In the genomic region with DNA sequence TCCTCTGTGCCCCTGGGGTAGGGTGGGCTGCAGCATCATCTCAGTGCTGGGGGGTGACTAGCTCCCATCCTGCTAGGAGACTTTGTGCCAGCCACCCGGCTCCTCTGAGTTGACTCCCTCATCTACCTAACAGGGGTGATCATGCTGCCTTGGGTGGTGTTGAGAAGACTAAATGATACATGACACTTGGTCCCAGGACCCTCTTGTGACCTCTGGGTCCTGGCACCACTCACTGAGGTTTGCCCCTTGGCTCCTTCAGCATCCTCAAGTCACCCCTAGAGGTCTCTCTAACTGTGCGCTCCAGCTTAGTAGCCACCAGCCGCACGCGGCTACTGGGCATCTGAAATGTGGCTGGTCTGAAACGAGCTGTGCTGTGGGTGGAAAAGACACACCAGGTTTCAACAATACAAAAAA, we compare ENCODE assay signal across 10 cellular contexts.
DNase-seq lines count a peak whose midpoint lies in the region; ATAC-seq and TF ChIP-seq lines count a peak whose summit lies in the region.
"Had no signal": no experiment of that assay in that cellular context is flagged by ENCODE, and none has a peak within 500 bp of the region (broad histone marks: within the 10 kb centered on the region; RNA-seq: fewer than 3 reads in every experiment).

No MANE protein-coding gene starts in this region.

- no peak for ATAC-seq in gastroesophageal sphincter
- ATAC-seq in HG03439 (IDR thresholded peaks at IDR 0.05; ENCODE audit: unreplicated experiment) = no peak
- ATAC-seq: CD8-positive, alpha-beta T cell had no signal

- TF ChIP-seq POLR2A in gastroesophageal sphincter (IDR thresholded peaks at IDR 0.05) = no peak

- peak; percentile 8 for DNase-seq in NCI-H2227 (lab: John Stamatoyannopoulos, UW; ENCODE audit: unreplicated experiment)
- DNase-seq in NCI-H2227 treated with DMSO at 0.1 percent for 48 hours (lab: John Stamatoyannopoulos, UW) = no peak
- peak; percentile 38 to 53 for DNase-seq in HL-60 (ENCODE audit: low read depth in 1 of 2, low spot score in 1 of 2)
- DNase-seq in SW480 (ENCODE audit: low spot score) = peak; percentile 54
- DNase-seq in stimulated activated CD8-positive, alpha-beta memory T cell treated with anti-CD3 and anti-CD28 coated beads, Interleukin-4, amount 100 ng/mL, for 48 hours = peak; percentile 48
- no peak for DNase-seq in NCI-H2081 treated with DMSO at 0.1 percent for 48 hours (lab: John Stamatoyannopoulos, UW)

- H3K4me1 ChIP-seq in gastroesophageal sphincter = peaks cover 0 to 15% (median 9%) of the 10 kb centered on the region in 3 donors

- no peaks in the 10 kb centered on the region for H3K36me3 ChIP-seq in gastroesophageal sphincter
- H3K36me3 ChIP-seq: neutrophil had no signal

- no peak overlapping the region for H3K27ac ChIP-seq in HL-60 (replicated peaks)
- H3K27ac ChIP-seq in gastroesophageal sphincter = no peak overlapping the region
- H3K27ac ChIP-seq: neutrophil had no signal

- 47 to 80% methylated on average over 1 to 5 of the region's 6 CpGs for WGBS in gastroesophageal sphincter (ENCODE audit: low coverage in 1 of 2), 2 donors

- H3K4me3 ChIP-seq in HL-60 (replicated peaks; ENCODE audit: insufficient read depth, low read length) = no peak overlapping the region
- H3K4me3 ChIP-seq in gastroesophageal sphincter = no peak overlapping the region

- peak; percentile 63 for TF ChIP-seq CTCF in HL-60 (IDR thresholded peaks at IDR 0.05; ENCODE audit: insufficient read depth, low read length)
- TF ChIP-seq CTCF in gastroesophageal sphincter (IDR thresholded peaks at IDR 0.05) = peak in 3 of 4 experiments; percentile 8 to 48 (median 20)

- H3K27me3 ChIP-seq in HL-60 (ENCODE audit: insufficient read depth, poor library complexity, severe bottlenecking) = no peaks in the 10 kb centered on the region
- no peaks in the 10 kb centered on the region for H3K27me3 ChIP-seq in gastroesophageal sphincter

- H3K9me3 ChIP-seq in gastroesophageal sphincter = no peaks in the 10 kb centered on the region
- H3K9me3 ChIP-seq: neutrophil had no signal

- TF ChIP-seq EP300 in gastroesophageal sphincter (IDR thresholded peaks at IDR 0.05) = no peak

Comparison
In these comparisons a context has a peak if more than half of its experiments do, and no peak if none do; other contexts are left out.
1. DNase-seq: peak in NCI-H2227 (single experiment), HL-60 (2 of 2), SW480 (single experiment) and stimulated activated CD8-positive, alpha-beta memory T cell treated with anti-CD3 and anti-CD28 coated beads, Interleukin-4, amount 100 ng/mL, for 48 hours (single experiment); none in NCI-H2227 treated with DMSO at 0.1 percent for 48 hours (single experiment) and NCI-H2081 treated with DMSO at 0.1 percent for 48 hours (single experiment).